ENCODE assay signal across 8 cellular contexts in the genomic region with DNA sequence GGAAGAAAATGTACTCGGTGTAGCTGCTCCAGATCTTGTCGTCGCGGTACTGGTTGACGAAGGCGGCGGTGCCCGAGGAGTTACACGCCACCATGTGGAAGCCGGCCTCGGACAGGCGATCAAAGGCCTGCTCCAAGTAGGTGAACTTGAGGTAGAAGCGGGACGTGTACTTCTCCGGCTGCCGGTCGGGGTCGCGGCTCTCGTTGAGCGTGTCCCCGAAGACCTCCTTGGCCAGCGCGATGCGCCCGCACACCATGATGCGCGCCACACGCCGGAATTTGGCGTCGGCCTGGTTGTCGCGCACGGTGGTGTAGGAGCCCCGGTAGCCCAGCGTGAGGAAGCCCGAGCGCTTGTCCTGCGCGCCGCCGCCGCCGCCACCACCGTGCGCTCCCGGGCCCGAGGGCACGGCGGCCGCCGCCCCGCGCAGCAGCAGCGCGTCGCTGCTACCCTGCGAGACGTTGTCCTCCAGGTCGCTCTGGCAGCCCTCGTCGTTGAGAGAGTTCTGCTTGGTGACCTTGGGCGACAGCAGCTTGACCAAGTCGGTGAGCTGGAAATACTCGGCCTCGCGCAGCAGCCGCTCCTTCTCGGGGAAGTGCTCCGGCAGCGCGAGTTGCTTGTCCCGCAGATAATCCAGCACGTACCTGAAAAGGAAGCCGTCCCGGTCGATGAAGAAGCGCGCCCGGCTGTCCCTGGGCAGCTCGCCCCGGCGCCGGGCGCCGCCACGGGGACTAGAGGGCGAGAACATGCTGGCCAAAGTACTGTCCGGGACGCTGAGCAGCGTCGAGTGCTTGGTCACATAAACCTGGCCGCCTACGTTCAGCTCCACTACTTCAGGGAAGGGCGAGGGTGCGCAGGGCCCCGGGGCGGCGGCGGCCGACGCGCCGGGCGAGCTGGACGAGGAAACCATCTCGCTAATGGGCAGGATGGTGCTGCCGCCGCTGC. TPM values are rescaled to one million over a fixed set of nuclear protein-coding genes. Genes with fewer than 3 reads are reported as not detected.
DNase-seq lines count a peak whose midpoint lies in the region; ATAC-seq and TF ChIP-seq lines count a peak whose summit lies in the region.

No MANE protein-coding gene starts in this region.

- H3K4me3 Mint-ChIP-seq in activated B cell treated with CpG ODN at 0.5 μM for 24 hours, result peak overlapping the region; percentile 35

- H3K4me1 Mint-ChIP-seq in activated B cell treated with CpG ODN at 0.5 μM for 24 hours, result peaks cover 9% of the 10 kb centered on the region

- peaks cover 26% of the 10 kb centered on the region for H3K27me3 Mint-ChIP-seq in activated B cell treated with CpG ODN at 0.5 μM for 24 hours

- H3K9me3 Mint-ChIP-seq in activated B cell treated with CpG ODN at 0.5 μM for 24 hours, result no peaks in the 10 kb centered on the region

- H3K27ac Mint-ChIP-seq in activated B cell treated with CpG ODN at 0.5 μM for 24 hours, result no peak overlapping the region

- TF ChIP-seq CTCF in activated B cell treated with CpG ODN at 0.5 μM for 24 hours (IDR thresholded peaks at IDR 0.05), result no peak

- peaks cover 6% of the 10 kb centered on the region for H3K4me1 ChIP-seq in HAP-1

- in situ Hi-C loops in HAP-1 (cut with MboI; ENCODE audit: low sequenced_read_pairs), result loop anchor here (25.0 kb wide), 1 partner anchor 189 kb away; no protein-coding TSS in a partner anchor

- DNase-seq in ELF-1 (ENCODE audit: low read depth, low spot score), result peak; percentile 64
- DNase-seq in HAP-1 (ENCODE audit: low spot score in 2 of 2), result no peak
- DNase-seq in activated B cell treated with CpG ODN at 0.5 μM for 24 hours, result peak; percentile 15
- peak; percentile 10 for DNase-seq in foreskin melanocyte
- DNase-seq in nucleus accumbens (lab: John Stamatoyannopoulos, UW), result peak in 53 of 56 donors; percentile 1 to 79 (median 54)
- DNase-seq in AML-193 (lab: John Stamatoyannopoulos, UW), result no peak
- no peak for DNase-seq in 8988T

- no peaks in the 10 kb centered on the region for H3K36me3 ChIP-seq in HAP-1 (replicated peaks)

- no peaks in the 10 kb centered on the region for H3K9me3 ChIP-seq in HAP-1

- ATAC-seq in activated B cell treated with CpG ODN at 0.5 μM for 24 hours (ENCODE audit: low read depth) (no peak), HG03095 (IDR thresholded peaks at IDR 0.05; ENCODE audit: unreplicated experiment) (no peak)

- H3K36me3 Mint-ChIP-seq in activated B cell treated with CpG ODN at 0.5 μM for 24 hours (ENCODE audit: low read depth), result no peaks in the 10 kb centered on the region

- H3K27me3 ChIP-seq in HAP-1 (ENCODE audit: low read depth), result peaks cover 13% of the 10 kb centered on the region

- POLR2A ChIA-PET in activated B cell treated with CpG ODN at 0.5 μM for 24 hours (lab: Charles Lee), result no interaction called here

- H3K4me3 ChIP-seq in HAP-1, result peak overlapping the region; percentile 33

- CTCF ChIA-PET in activated B cell treated with CpG ODN at 0.5 μM for 24 hours (lab: Charles Lee), result no interaction called here

- intact Hi-C loops in activated B cell treated with CpG ODN at 0.5 μM for 24 hours (cut with micrococcal nuclease), result no loop called here

RNA-seq across cellular contexts. Expression of a gene that starts 0.8 kb away (rescaled TPM):
- not detected in 2 replicates for total RNA-seq in activated B cell treated with CpG ODN at 0.5 μM for 24 hours

Comparison
In these comparisons a context has a peak if more than half of its experiments do, and no peak if none do; other contexts are left out.
1. DNase-seq: peak in ELF-1 (single experiment), activated B cell treated with CpG ODN at 0.5 μM for 24 hours (single experiment), foreskin melanocyte (single experiment) and nucleus accumbens (53 of 56); none in HAP-1 (0 of 2), AML-193 (0 of 2) and 8988T (single experiment).